3 cellular contexts compared by ENCODE assay signal in genomic region chr2:726158-726557, GRCh38.
A peak's percentile ranks its signal among the peaks of the same experiment; 100 is the strongest.
TF ChIP-seq lines count a peak whose summit lies in the region.

No MANE protein-coding gene starts in this region.

TF ChIP-seq in liver, 16 proteins besides CTCF, POLR2A, EP300 and RAD21:
- TF ChIP-seq EGR1 (IDR thresholded peaks at IDR 0.05; ENCODE audit: low read depth in 2 of 2): peak; percentile 73 to 86
- TF ChIP-seq GABPA (IDR thresholded peaks at IDR 0.05 in 1 of 2, conservative IDR thresholded peaks at IDR 0.05 in 1 of 2): no peak
- no peak for TF ChIP-seq MAX (IDR thresholded peaks at IDR 0.05)
- no peak for TF ChIP-seq HNF4G (IDR thresholded peaks at IDR 0.05)
- TF ChIP-seq HNF4A (conservative IDR thresholded peaks at IDR 0.05): peak in 1 of 2 donors; percentile 22

TF ChIP-seq in HepG2, 621 proteins besides CTCF, POLR2A, EP300 and RAD21:
- TF ChIP-seq PCBP2 (optimal IDR thresholded peaks at IDR 0.05; ENCODE audit: low read depth, low read length, poor library complexity, severe bottlenecking): no peak
- TF ChIP-seq ZNF615 (CRISPR knock-in tag; IDR thresholded peaks at IDR 0.05; ENCODE audit: borderline replicate concordance): no peak
- TF ChIP-seq NR3C1 (CRISPR knock-in tag; IDR thresholded peaks at IDR 0.05): no peak
- TF ChIP-seq ARHGAP35 (CRISPR knock-in tag; IDR thresholded peaks at IDR 0.05; ENCODE audit: borderline replicate concordance): no peak

TF ChIP-seq in HCT116, 20 proteins besides CTCF, POLR2A, EP300 and RAD21:
- no peak for TF ChIP-seq ZBTB33 (IDR thresholded peaks at IDR 0.05; ENCODE audit: extremely low read depth, insufficient replicate concordance, low read length)
- TF ChIP-seq EGR1 (IDR thresholded peaks at IDR 0.05; ENCODE audit: low read depth): 0 out of 2 replicates have a peak, but pooled peaks have one; percentile 42
TF ChIP-seq in HCT116: peak in this region for 1.
